23 cellular contexts compared by ENCODE assay signal in the genomic region with DNA sequence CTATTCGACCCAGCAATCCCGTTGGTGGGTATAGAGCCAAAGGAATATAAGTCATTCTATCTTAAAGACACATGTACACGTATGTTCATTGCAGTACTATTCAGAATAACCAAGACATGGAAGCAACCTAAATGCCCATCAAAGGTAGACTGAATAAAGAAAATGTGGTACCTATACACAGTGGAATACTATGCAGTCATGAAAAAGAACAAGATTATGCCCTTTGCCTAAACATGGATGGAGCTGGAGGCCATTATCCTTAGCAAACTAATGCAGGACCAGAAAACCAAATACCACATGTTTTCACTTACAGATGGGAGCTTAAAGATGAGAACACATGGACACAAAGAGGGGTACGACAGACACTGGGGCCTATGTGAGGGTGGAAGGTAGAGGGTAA.
"Had no signal": no experiment of that assay in that cellular context is flagged by ENCODE, and none has a peak within 500 bp of the region (broad histone marks: within the 10 kb centered on the region; RNA-seq: fewer than 3 reads in every experiment).

No MANE protein-coding gene starts in this region.

- H3K9me3 Mint-ChIP-seq: mesothelial cell of epicardium had no signal

- H3K27me3 ChIP-seq: colonic mucosa, esophagus muscularis mucosa, foreskin keratinocyte, gastroesophageal sphincter, hepatocyte, left lung had no signal

- H3K27ac Mint-ChIP-seq: dendritic cell treated with granulocyte-macrophage colony-stimulating factor and Interleukin-4, amounts not matched to agents 40 ng/mL and 50 ng/mL, for 4 days; effector memory CD8-positive, alpha-beta T cell; immature natural killer cell; mesothelial cell of epicardium; naive B cell had no signal

- FAIRE-seq: endothelial cell of umbilical vein, frontal cortex, kidney had no signal

- H3K27ac ChIP-seq: colonic mucosa, esophagus muscularis mucosa, foreskin keratinocyte, gastroesophageal sphincter, heart left ventricle, hepatocyte, left lung, lower lobe of right lung had no signal

- H3K36me3 Mint-ChIP-seq: mesothelial cell of epicardium, naive B cell had no signal

- DNase-seq: colonic mucosa; cortex of kidney; effector CD8-positive, alpha-beta T cell; effector memory CD8-positive, alpha-beta T cell; foreskin keratinocyte; heart left ventricle; hypothalamus; immature natural killer cell; kidney; left cardiac atrium; left lung; left ventricle myocardium superior; lower lobe of right lung; mesenchymal stem cell; mucosa of descending colon; naive B cell had no signal

- H3K4me3 ChIP-seq: colonic mucosa, esophagus muscularis mucosa, gastroesophageal sphincter, heart left ventricle, hepatocyte, left lung, lower lobe of right lung, mucosa of descending colon had no signal

- H2AFZ ChIP-seq: hepatocyte had no signal

- H3K27me3 Mint-ChIP-seq: dendritic cell treated with granulocyte-macrophage colony-stimulating factor and Interleukin-4, amounts not matched to agents 40 ng/mL and 50 ng/mL, for 4 days; effector memory CD8-positive, alpha-beta T cell; naive B cell had no signal

- H3K4me2 ChIP-seq: hepatocyte had no signal

- H3K79me2 ChIP-seq: hepatocyte had no signal

- H3K4me1 ChIP-seq: colonic mucosa, foreskin keratinocyte, heart left ventricle, left lung, lower lobe of right lung had no signal

- H3K4me1 Mint-ChIP-seq: immature natural killer cell, naive B cell had no signal

- H3K36me3 ChIP-seq: colonic mucosa, esophagus muscularis mucosa, gastroesophageal sphincter, heart left ventricle, left lung, lower lobe of right lung had no signal

- H3K4me3 Mint-ChIP-seq: dendritic cell treated with granulocyte-macrophage colony-stimulating factor and Interleukin-4, amounts not matched to agents 40 ng/mL and 50 ng/mL, for 4 days; effector memory CD8-positive, alpha-beta T cell; immature natural killer cell; mesothelial cell of epicardium; naive B cell had no signal

- ATAC-seq: effector memory CD8-positive, alpha-beta T cell; foreskin keratinocyte; gastroesophageal sphincter; heart left ventricle; left cardiac atrium; left lung; left ventricle myocardium superior; lower lobe of right lung; mucosa of descending colon had no signal

- H3K9me3 ChIP-seq: colonic mucosa, esophagus muscularis mucosa, gastroesophageal sphincter, lower lobe of right lung had no signal
